In the genomic region with DNA sequence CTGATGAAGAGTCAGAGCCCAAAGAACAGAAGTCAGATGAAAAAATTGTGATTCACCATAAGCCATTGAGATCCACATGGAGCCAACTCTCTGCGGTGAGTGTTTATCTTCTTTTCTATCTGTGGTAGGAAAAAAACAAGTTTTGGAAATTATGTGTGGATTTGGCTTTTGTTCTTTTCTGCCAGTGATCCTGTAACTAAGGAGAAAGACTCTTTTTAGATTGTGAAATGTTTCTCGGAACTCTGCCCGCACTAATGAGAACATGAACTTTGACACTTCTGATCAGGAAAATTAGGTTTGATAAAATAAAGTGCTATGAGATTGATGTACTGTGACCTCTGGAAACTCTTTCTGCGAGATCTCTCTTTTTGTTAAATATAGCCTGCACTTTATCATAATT, we compare ENCODE assay signal across 18 cellular contexts. TPM values are rescaled to one million over a fixed set of nuclear protein-coding genes. Genes with fewer than 3 reads are reported as not detected.
DNase-seq lines count a peak whose midpoint lies in the region; ATAC-seq and TF ChIP-seq lines count a peak whose summit lies in the region.
"Had no signal": no experiment of that assay in that cellular context is flagged by ENCODE, and none has a peak within 500 bp of the region (broad histone marks: within the 10 kb centered on the region; RNA-seq: fewer than 3 reads in every experiment).

No MANE protein-coding gene starts in this region.

- H3K4me3 ChIP-seq in GM23248, result no peak overlapping the region
- no peak overlapping the region for H3K4me3 ChIP-seq in muscle layer of duodenum (ENCODE audit: low read depth in 1 of 2, low read length in 2 of 2)
- H3K4me3 ChIP-seq in upper lobe of right lung, result no peak overlapping the region
- H3K4me3 ChIP-seq in mesendoderm (ENCODE audit: low read length), result no peak overlapping the region

- H3K18ac ChIP-seq in mesendoderm (ENCODE audit: low read length), result no peak overlapping the region

- no peaks in the 10 kb centered on the region for H3K9me2 ChIP-seq in GM23248 (ENCODE audit: insufficient read depth)

- no peak overlapping the region for H2BK5ac ChIP-seq in mesendoderm (ENCODE audit: low read length)

- H3K79me2 ChIP-seq in GM23248 (ENCODE audit: insufficient read depth) (no peaks in the 10 kb centered on the region), mesendoderm (ENCODE audit: control insufficient read depth, insufficient read depth, low read length) (no peaks in the 10 kb centered on the region)

- ATAC-seq in upper lobe of right lung, result no peak

- in situ Hi-C loops in GM23248 (cut with MboI), result no loop called here

- no peak overlapping the region for H3K4me2 ChIP-seq in GM23248 (ENCODE audit: unreplicated experiment)
- no peak overlapping the region for H3K4me2 ChIP-seq in mesendoderm (ENCODE audit: low read length)

- no peak for TF ChIP-seq CTCF in upper lobe of right lung (IDR thresholded peaks at IDR 0.05)

- H3K4me1 ChIP-seq in GM23248 (ENCODE audit: insufficient read depth) (no peaks in the 10 kb centered on the region), muscle layer of duodenum (ENCODE audit: control insufficient read depth in 1 of 2, insufficient read depth in 2 of 2, low read length in 2 of 2) (peaks cover 19 to 49% of the 10 kb centered on the region in 2 donors), upper lobe of right lung (no peaks in the 10 kb centered on the region), mesendoderm (ENCODE audit: control insufficient read depth, low read depth, low read length) (no peaks in the 10 kb centered on the region)

- H3K36me3 ChIP-seq in GM23248 (ENCODE audit: low read depth) (no peaks in the 10 kb centered on the region), muscle layer of duodenum (ENCODE audit: control insufficient read depth in 1 of 2, insufficient read depth in 2 of 2, low read length in 2 of 2) (peaks cover 0 to 3% of the 10 kb centered on the region in 2 donors), upper lobe of right lung (no peaks in the 10 kb centered on the region), mesendoderm (ENCODE audit: control insufficient read depth, insufficient read depth, low read length) (no peaks in the 10 kb centered on the region)

- H2BK15ac ChIP-seq in mesendoderm (replicated peaks; ENCODE audit: low read depth), result no peak overlapping the region

- no peak overlapping the region for H3K4ac ChIP-seq in mesendoderm (ENCODE audit: low read depth, low read length)

- H3K79me1 ChIP-seq in mesendoderm (ENCODE audit: low read length), result no peaks in the 10 kb centered on the region

- no peaks in the 10 kb centered on the region for H3K9me3 ChIP-seq in GM23248 (ENCODE audit: low read depth)
- no peaks in the 10 kb centered on the region for H3K9me3 ChIP-seq in muscle layer of duodenum (ENCODE audit: control insufficient read depth in 1 of 2, low read length in 2 of 2)
- no peaks in the 10 kb centered on the region for H3K9me3 ChIP-seq in upper lobe of right lung

- H2BK120ac ChIP-seq in mesendoderm (ENCODE audit: low read depth, low read length), result no peak overlapping the region

- DNase-seq in GM23248, result peak; percentile 47
- DNase-seq in fibroblast of peridontal ligament (ENCODE audit: extremely low read depth), result peak; percentile 19
- no peak for DNase-seq in upper lobe of right lung
- DNase-seq in GM19238 (ENCODE audit: insufficient read length, low spot score), result no peak
- no peak for DNase-seq in NCI-H510A (lab: John Stamatoyannopoulos, UW)
- DNase-seq in mesendoderm, result no peak
- DNase-seq: C1 segment of cervical spinal cord; CD8-positive, alpha-beta memory T cell; DMS79; H7; IMR-90; NCI-H1417 treated with DMSO at 0.1 percent for 48 hours; NCI-H187 treated with DMSO at 0.1 percent for 48 hours; NCI-H226; NCI-H524 treated with DMSO at 0.1 percent for 48 hours; SHP77 had no signal

- intact Hi-C loops in upper lobe of right lung (cut with DNase I), result no loop called here

- no peak overlapping the region for H3K23ac ChIP-seq in mesendoderm (ENCODE audit: low read length)

- H3K27me3 ChIP-seq in GM23248 (replicated peaks; ENCODE audit: insufficient read depth) (no peaks in the 10 kb centered on the region), muscle layer of duodenum (ENCODE audit: low read depth, low read length) (no peaks in the 10 kb centered on the region), upper lobe of right lung (no peaks in the 10 kb centered on the region), mesendoderm (ENCODE audit: insufficient read depth, low read length, poor library complexity) (no peaks in the 10 kb centered on the region)

- H3K9ac ChIP-seq in GM23248, result no peak overlapping the region
- H3K9ac ChIP-seq in mesendoderm (ENCODE audit: low read length), result no peak overlapping the region

- H2AK5ac ChIP-seq in mesendoderm (ENCODE audit: low read length), result no peak overlapping the region

- H3F3A ChIP-seq in GM23248 (ENCODE audit: insufficient read depth), result no peaks in the 10 kb centered on the region

- no peak overlapping the region for H4K8ac ChIP-seq in mesendoderm (ENCODE audit: low read depth, low read length)

- no peak overlapping the region for H3K27ac ChIP-seq in GM23248
- H3K27ac ChIP-seq in muscle layer of duodenum (ENCODE audit: low read length), result peak overlapping the region; percentile 67
- H3K27ac ChIP-seq in upper lobe of right lung, result peak overlapping the region; percentile 15
- no peak overlapping the region for H3K27ac ChIP-seq in mesendoderm (ENCODE audit: low read depth, low read length)
- H3K27ac ChIP-seq: HL-60 had no signal

- H3K56ac ChIP-seq in mesendoderm (ENCODE audit: low read length), result no peak overlapping the region

- H2AFZ ChIP-seq in GM23248, result no peak overlapping the region

- no peaks in the 10 kb centered on the region for H4K20me1 ChIP-seq in GM23248 (ENCODE audit: insufficient read depth)

- 63 to 67% methylated on average over 4 of the region's 4 CpGs for WGBS in GM23248 (ENCODE audit: low coverage in 1 of 2, low lambda C conversion rate in 2 of 2, missing lambda C conversion rate in 2 of 2), 2 experiments
- WGBS in mesendoderm (ENCODE audit: extremely low coverage, insufficient coverage, low lambda C conversion rate), result no CpG with 5 or more reads among the region's 4 CpGs

- H4K5ac ChIP-seq in mesendoderm (ENCODE audit: low read length), result no peak overlapping the region

RNA-seq across cellular contexts. Expression of a gene that starts 8.4 kb away (rescaled TPM):
- 0.63 and 0.65 TPM in 2 replicates for total RNA-seq in GM23248 (2014; rRNA removed; shearing (Covaris generic))
- polyA plus RNA-seq in GM23248 (2016; fragmentation: Nextera tagmentation; extraction: Ambion mirVana), result 0.38 and 0.40 TPM in 2 replicates
- total RNA-seq in upper lobe of right lung, result 58.8 TPM
- 6.5 TPM for polyA plus RNA-seq in mesendoderm (2013, experiment 1 of 2)
- polyA plus RNA-seq in mesendoderm (2013, experiment 2 of 2), result 6.7 TPM

Comparison
In these comparisons a context has a peak if more than half of its experiments do, and no peak if none do; other contexts are left out.
1. DNase-seq: peak in GM23248 (single experiment) and fibroblast of peridontal ligament (single experiment); none in upper lobe of right lung (single experiment), GM19238 (single experiment), NCI-H510A (single experiment) and mesendoderm (single experiment).
2. H3K27ac ChIP-seq: peak in muscle layer of duodenum (single experiment) and upper lobe of right lung (single experiment); none in GM23248 (single experiment) and mesendoderm (single experiment).
3. RNA of a gene that starts 8.4 kb away (total RNA-seq): 58.8 TPM in upper lobe of right lung (single experiment); 0.63 to 0.65 TPM in GM23248; every median in the first group is over 10 times any median in the second.